9 cellular contexts compared by ENCODE assay signal in the genomic region with DNA sequence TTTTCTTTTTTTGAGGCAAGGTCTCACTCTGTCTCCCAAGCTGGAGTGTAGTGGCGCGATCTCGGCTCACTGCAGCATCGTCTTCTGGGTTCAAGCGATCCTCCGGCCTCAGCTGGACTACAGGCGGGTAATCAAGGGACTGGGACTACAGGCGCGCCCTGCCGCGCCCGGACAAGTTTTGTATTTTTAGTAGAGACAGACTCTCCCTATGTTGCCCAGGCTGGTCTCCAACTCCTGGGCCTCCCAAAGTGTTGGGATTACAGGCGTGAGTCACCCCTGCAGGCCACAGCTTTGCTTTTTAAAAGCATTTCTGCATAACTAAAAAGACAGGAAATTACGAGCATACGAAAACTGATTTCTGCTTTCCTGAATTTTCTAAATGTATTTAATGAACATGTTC. TPM values are rescaled to one million over a fixed set of nuclear protein-coding genes. Genes with fewer than 3 reads are reported as not detected.
DNase-seq lines count a peak whose midpoint lies in the region; ATAC-seq, FAIRE-seq and TF ChIP-seq lines count a peak whose summit lies in the region.
"Had no signal": no experiment of that assay in that cellular context is flagged by ENCODE, and none has a peak within 500 bp of the region (broad histone marks: within the 10 kb centered on the region; RNA-seq: fewer than 3 reads in every experiment).

No MANE protein-coding gene starts in this region.

- peak overlapping the region; percentile 72; the same call in 2 of the 3 replicates for H3K4me3 ChIP-seq in A549
- H3K4me3 ChIP-seq in HFF-Myc (replicated peaks; ENCODE audit: low read depth, low read length), result peak overlapping the region; percentile 83
- no peak overlapping the region for H3K4me3 ChIP-seq in right lobe of liver

- TF ChIP-seq RAD21 in A549 (conservative IDR thresholded peaks at IDR 0.05 in 1 of 2, IDR thresholded peaks at IDR 0.05 in 1 of 2), result no peak

- POLR2A ChIA-PET in A549 (lab: Yijun Ruan, JAX), result interaction anchor here (0.7 to 2.1 kb wide), 3 partner anchors 22 to 28 kb away, joined by 3 to 12 read pairs (median 3); partner anchors contain the start of gene IMPACT

- WGBS in A549 (ENCODE audit: missing lambda C conversion rate), result 90% methylated on average over 14 of the region's 15 CpGs
- WGBS in right lobe of liver (ENCODE audit: insufficient coverage, low coverage, low lambda C conversion rate, missing lambda C conversion rate), result 91% methylated on average over 15 of the region's 15 CpGs

- H3K27me3 ChIP-seq in right lobe of liver, result no peaks in the 10 kb centered on the region

- H3K9me3 ChIP-seq in A549, result no peaks in the 10 kb centered on the region
- no peaks in the 10 kb centered on the region for H3K9me3 ChIP-seq in right lobe of liver

- no peak for DNase-seq in A549 (ENCODE audit: low read depth in 1 of 2, low spot score in 1 of 2)
- DNase-seq in HFF-Myc (ENCODE audit: extremely low read depth, low read depth), result no peak
- peak; percentile 61 for DNase-seq in astrocyte of the hippocampus (ENCODE audit: low read depth, low spot score)
- peak; percentile 12 for DNase-seq in left kidney (ENCODE audit: low read depth, low spot score)
- no peak for DNase-seq in NCI-H1105 treated with DMSO at 0.1 percent for 48 hours (lab: John Stamatoyannopoulos, UW)
- DNase-seq in DMS53 treated with DMSO at 0.1 percent for 48 hours (lab: John Stamatoyannopoulos, UW; ENCODE audit: unreplicated experiment), result no peak
- DNase-seq in right lobe of liver, result no peak

- intact Hi-C loops in right lobe of liver (cut with DNase I), result no loop called here

- CTCF ChIA-PET in A549 (lab: Yijun Ruan, JAX), result interaction anchor here (0.8 to 1.8 kb wide), 2 partner anchors 9 to 35 kb away, joined by 3 to 5 read pairs; no protein-coding TSS in a partner anchor

- no peak for TF ChIP-seq CTCF in A549 (IDR thresholded peaks at IDR 0.05)
- TF ChIP-seq CTCF in HFF-Myc (IDR thresholded peaks at IDR 0.05; ENCODE audit: low read depth, low read length, missing control alignments), result no peak
- no peak for TF ChIP-seq CTCF in right lobe of liver (IDR thresholded peaks at IDR 0.05)

- peak overlapping the region; percentile 96 for H3K4me2 ChIP-seq in A549

- TF ChIP-seq POLR2A in A549 (IDR thresholded peaks at IDR 0.05; ENCODE audit: low read length) (no peak), right lobe of liver (IDR thresholded peaks at IDR 0.05) (no peak)

- FAIRE-seq in A549 (lab: Jason Lieb, UNC), result no peak
- FAIRE-seq: K562 had no signal

- H3K4me1 ChIP-seq in A549 (peaks cover 16% of the 10 kb centered on the region; the same call in 2 of the 3 replicates), right lobe of liver (peaks cover 0 to 9% (median 0%) of the 10 kb centered on the region in 4 donors)

- H3K27ac ChIP-seq in A549 (no peak overlapping the region), right lobe of liver (no peak overlapping the region)

- no peak for TF ChIP-seq EP300 in A549 (IDR thresholded peaks at IDR 0.05)

- H3K36me3 ChIP-seq in right lobe of liver, result no peaks in the 10 kb centered on the region

- ATAC-seq in A549 (no peak), HG02884 (IDR thresholded peaks at IDR 0.05; ENCODE audit: unreplicated experiment) (no peak), right lobe of liver (no peak)

TF ChIP-seq in A549, 52 proteins besides CTCF, POLR2A, EP300 and RAD21:
- TF ChIP-seq JUNB (IDR thresholded peaks at IDR 0.05) (no peak), RCOR1 (IDR thresholded peaks at IDR 0.05; ENCODE audit: low read depth, low read length) (no peak), HDAC2 (IDR thresholded peaks at IDR 0.05) (no peak), HOXB5 (CRISPR knock-in tag; IDR thresholded peaks at IDR 0.05) (no peak), TFCP2L1 (CRISPR knock-in tag; IDR thresholded peaks at IDR 0.05) (no peak), ZC3H11A (IDR thresholded peaks at IDR 0.05) (no peak), NR3C1 (IDR thresholded peaks at IDR 0.05) (no peak), CEBPB (IDR thresholded peaks at IDR 0.05) (no peak), RNF2 (IDR thresholded peaks at IDR 0.05; ENCODE audit: borderline replicate concordance, low read depth) (no peak), ESRRA (IDR thresholded peaks at IDR 0.05; ENCODE audit: borderline replicate concordance, low read length) (no peak), SREBF2 (IDR thresholded peaks at IDR 0.05) (no peak), POLR2AphosphoS2 (conservative IDR thresholded peaks at IDR 0.05; ENCODE audit: low read length) (no peak), TP53 (CRISPR knock-in tag; IDR thresholded peaks at IDR 0.05) (no peak), NFE2L2 (conservative IDR thresholded peaks at IDR 0.05; ENCODE audit: low read length) (no peak), GATA3 (IDR thresholded peaks at IDR 0.05; ENCODE audit: borderline replicate concordance) (no peak), CHD4 (IDR thresholded peaks at IDR 0.05; ENCODE audit: borderline replicate concordance) (no peak), HOXB13 (CRISPR knock-in tag; IDR thresholded peaks at IDR 0.05; ENCODE audit: low read depth) (no peak)
- TF ChIP-seq, protein P1, sequence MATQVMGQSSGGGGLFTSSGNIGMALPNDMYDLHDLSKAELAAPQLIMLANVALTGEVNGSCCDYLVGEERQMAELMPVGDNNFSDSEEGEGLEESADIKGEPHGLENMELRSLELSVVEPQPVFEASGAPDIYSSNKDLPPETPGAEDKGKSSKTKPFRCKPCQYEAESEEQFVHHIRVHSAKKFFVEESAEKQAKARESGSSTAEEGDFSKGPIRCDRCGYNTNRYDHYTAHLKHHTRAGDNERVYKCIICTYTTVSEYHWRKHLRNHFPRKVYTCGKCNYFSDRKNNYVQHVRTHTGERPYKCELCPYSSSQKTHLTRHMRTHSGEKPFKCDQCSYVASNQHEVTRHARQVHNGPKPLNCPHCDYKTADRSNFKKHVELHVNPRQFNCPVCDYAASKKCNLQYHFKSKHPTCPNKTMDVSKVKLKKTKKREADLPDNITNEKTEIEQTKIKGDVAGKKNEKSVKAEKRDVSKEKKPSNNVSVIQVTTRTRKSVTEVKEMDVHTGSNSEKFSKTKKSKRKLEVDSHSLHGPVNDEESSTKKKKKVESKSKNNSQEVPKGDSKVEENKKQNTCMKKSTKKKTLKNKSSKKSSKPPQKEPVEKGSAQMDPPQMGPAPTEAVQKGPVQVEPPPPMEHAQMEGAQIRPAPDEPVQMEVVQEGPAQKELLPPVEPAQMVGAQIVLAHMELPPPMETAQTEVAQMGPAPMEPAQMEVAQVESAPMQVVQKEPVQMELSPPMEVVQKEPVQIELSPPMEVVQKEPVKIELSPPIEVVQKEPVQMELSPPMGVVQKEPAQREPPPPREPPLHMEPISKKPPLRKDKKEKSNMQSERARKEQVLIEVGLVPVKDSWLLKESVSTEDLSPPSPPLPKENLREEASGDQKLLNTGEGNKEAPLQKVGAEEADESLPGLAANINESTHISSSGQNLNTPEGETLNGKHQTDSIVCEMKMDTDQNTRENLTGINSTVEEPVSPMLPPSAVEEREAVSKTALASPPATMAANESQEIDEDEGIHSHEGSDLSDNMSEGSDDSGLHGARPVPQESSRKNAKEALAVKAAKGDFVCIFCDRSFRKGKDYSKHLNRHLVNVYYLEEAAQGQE (IDR thresholded peaks at IDR 0.05), result no peak

RNA-seq across cellular contexts. Expression of gene OSBPL1A, which starts 0.9 kb away (rescaled TPM):
- 17.6 and 22.1 TPM in 2 replicates for polyA plus RNA-seq in A549 (2011; rRNA removed)
- 5.8 and 6.7 TPM in 2 replicates for polyA plus RNA-seq in A549 (2012; cell fraction: cytosol; rRNA removed)
- 2.9 and 3.2 TPM in 2 replicates for polyA plus RNA-seq in A549 (2012; cell fraction: nucleus; rRNA removed)
- polyA plus RNA-seq in A549 (2017; fragmentation: RNase III; extraction: RNeasy Plus Mini Kit Qiagen cat#74134 plus additional on column Dnase treatment), result 10.2 to 11.0 TPM (median 10.5 TPM) in 3 replicates
- 11.2 and 11.5 TPM in 2 replicates for polyA minus RNA-seq in A549 (2011; rRNA and poly(A)+ RNA removed)
- 10 to 100 TPM in 4 of 6 experiments, 1 to 10 TPM in 2; 4.1 to 14.6 (median 14.0) TPM for total RNA-seq in right lobe of liver

RNA-seq across cellular contexts. Expression of gene IMPACT, which starts 28.0 kb away (rescaled TPM):
- polyA plus RNA-seq in A549 (2011; rRNA removed) (17.2 and 27.1 TPM in 2 replicates), A549 (2017; fragmentation: RNase III; extraction: RNeasy Plus Mini Kit Qiagen cat#74134 plus additional on column Dnase treatment) (8.7 to 10.9 TPM (median 10.4 TPM) in 3 replicates)
- polyA plus RNA-seq in A549 (2012; cell fraction: cytosol; rRNA removed), result 3.8 and 3.9 TPM in 2 replicates
- polyA plus RNA-seq in A549 (2012; cell fraction: nucleus; rRNA removed), result 4.0 and 5.9 TPM in 2 replicates
- polyA minus RNA-seq in A549 (2011; rRNA and poly(A)+ RNA removed), result 4.5 and 7.4 TPM in 2 replicates
- total RNA-seq in right lobe of liver, result 10 to 100 TPM; 10.4 to 18.1 (median 13.9) TPM

Comparison
In these comparisons a context has a peak if more than half of its experiments do, and no peak if none do; other contexts are left out.
1. DNase-seq: peak in astrocyte of the hippocampus (single experiment) and left kidney (single experiment); none in A549 (0 of 2), HFF-Myc (single experiment), NCI-H1105 treated with DMSO at 0.1 percent for 48 hours (single experiment), DMS53 treated with DMSO at 0.1 percent for 48 hours (single experiment) and right lobe of liver (0 of 3).
2. H3K4me3 ChIP-seq: peak in A549 (single experiment) and HFF-Myc (single experiment); none in right lobe of liver (0 of 3).